19 cellular contexts compared by ENCODE assay signal in genomic region chr20:1818895-1819294, GRCh38.
DNase-seq lines count a peak whose midpoint lies in the region; ATAC-seq, FAIRE-seq and TF ChIP-seq lines count a peak whose summit lies in the region.
"Had no signal": no experiment of that assay in that cellular context is flagged by ENCODE, and none has a peak within 500 bp of the region (broad histone marks: within the 10 kb centered on the region; RNA-seq: fewer than 3 reads in every experiment).

No MANE protein-coding gene starts in this region.

- H4K8ac ChIP-seq in H9 (replicated peaks; ENCODE audit: insufficient read length, low read depth, low read length), result no peak overlapping the region

- ATAC-seq in left lobe of liver (no peak), HG03432 (IDR thresholded peaks at IDR 0.05; ENCODE audit: unreplicated experiment) (no peak)
- ATAC-seq: T-helper 17 cell had no signal

- no peaks in the 10 kb centered on the region for H3K36me3 ChIP-seq in astrocyte (ENCODE audit: insufficient read depth, low read length)
- H3K36me3 ChIP-seq: uterus had no signal

- H2BK5ac ChIP-seq in H9 (ENCODE audit: insufficient read length, low read length), result no peak overlapping the region

- H3K9me3 ChIP-seq in H9 (ENCODE audit: control insufficient read depth, low read depth, low read length) (no peaks in the 10 kb centered on the region), astrocyte (ENCODE audit: insufficient read depth, low read depth, low read length) (no peaks in the 10 kb centered on the region)

- WGBS in H9 (ENCODE audit: extremely low coverage, insufficient read length, low lambda C conversion rate), result no CpG with 5 or more reads among the region's 6 CpGs

- H2BK120ac ChIP-seq in H9 (ENCODE audit: low read depth, low read length, poor library complexity, severe bottlenecking), result no peak overlapping the region

- H2AFZ ChIP-seq in H9 (ENCODE audit: low read length), result no peak overlapping the region
- H2AFZ ChIP-seq in astrocyte (ENCODE audit: low read depth, low read length), result no peak overlapping the region

- H3K79me2 ChIP-seq in H9 (ENCODE audit: insufficient read depth, low read length), result no peaks in the 10 kb centered on the region
- no peaks in the 10 kb centered on the region for H3K79me2 ChIP-seq in astrocyte (ENCODE audit: insufficient read depth, low read length)

- H3K9ac ChIP-seq in H9 (ENCODE audit: extremely low read depth, insufficient read length, low read length) (peak overlapping the region; percentile 23), astrocyte (ENCODE audit: low read length) (no peak overlapping the region)

- peak overlapping the region; percentile 31 for H3K18ac ChIP-seq in H9 (ENCODE audit: insufficient read length, low read depth, low read length)

- H3K23ac ChIP-seq in H9 (ENCODE audit: insufficient read length, low read depth, low read length), result no peak overlapping the region

- H3K9me3 Mint-ChIP-seq in H9 (peaks cover 0 to 3% of the 10 kb centered on the region in 2 experiments; a peak in 1 of 5 replicates), astrocyte (ENCODE audit: unreplicated experiment) (peaks cover 17% of the 10 kb centered on the region)

- no peaks in the 10 kb centered on the region for H3K23me2 ChIP-seq in H9 (ENCODE audit: insufficient read length, low read depth, low read length, poor library complexity, severe bottlenecking)

- H3K36me3 Mint-ChIP-seq in H9 (ENCODE audit: insufficient read depth in 1 of 3, low read depth in 3 of 3) (no peaks in the 10 kb centered on the region; a peak in 2 of 7 replicates), astrocyte (ENCODE audit: low read depth, unreplicated experiment) (peaks cover 8% of the 10 kb centered on the region)

- no peak overlapping the region for H3K14ac ChIP-seq in H9 (ENCODE audit: insufficient read depth, low read length)

- peaks cover 9% of the 10 kb centered on the region; the same call in 1 of the 2 replicates for H3K4me1 ChIP-seq in H9 (ENCODE audit: insufficient read depth, low read length)
- peaks cover 31% of the 10 kb centered on the region for H3K4me1 ChIP-seq in astrocyte (ENCODE audit: insufficient read depth, low read length)

- no peak overlapping the region for H3K27ac ChIP-seq in H9 (ENCODE audit: insufficient read length, low read depth, low read length)
- H3K27ac ChIP-seq in astrocyte (ENCODE audit: low read depth, low read length), result no peak overlapping the region
- peak overlapping the region in 18 of 21 experiments; percentile 8 to 86 (median 64) for H3K27ac ChIP-seq in skin epidermis
- H3K27ac ChIP-seq: uterus had no signal

- H3K27ac Mint-ChIP-seq in H9 (peak overlapping the region; percentile 19 to 91 (median 76); a peak in 4 of 7 replicates), astrocyte (ENCODE audit: unreplicated experiment) (peak overlapping the region; percentile 37)
- H3K27ac Mint-ChIP-seq: activated T-cell treated with anti-CD3 and anti-CD28 coated beads, Interleukin-2, amount 50 U/mL, for 24 hours; T-helper 17 cell had no signal

- H4K91ac ChIP-seq in H9 (ENCODE audit: insufficient read length, low read depth, low read length), result no peak overlapping the region

- FAIRE-seq in astrocyte (lab: Jason Lieb, UNC), result no peak
- FAIRE-seq: frontal cortex had no signal

- no peaks in the 10 kb centered on the region for H3K79me1 ChIP-seq in H9 (ENCODE audit: insufficient read depth, low read depth, low read length, poor library complexity, severe bottlenecking)

- DNase-seq in H9, result no peak
- no peak for DNase-seq in astrocyte (ENCODE audit: low read depth)
- DNase-seq in left lobe of liver (ENCODE audit: low spot score), result peak; percentile 23
- no peak for DNase-seq in SHP77 (lab: John Stamatoyannopoulos, UW)
- no peak for DNase-seq in inferior parietal cortex (ENCODE audit: extremely low spot score)
- no peak for DNase-seq in T1000 (lab: John Stamatoyannopoulos, UW)
- DNase-seq: activated CD4-positive, alpha-beta T cell treated with anti-CD3 and anti-CD28 coated beads for 48 hours; activated T-cell treated with anti-CD3 and anti-CD28 coated beads, Interleukin-2, amount 50 U/mL, for 24 hours; DND-41; KG1; kidney glomerular epithelial cell; NCI-H524 treated with DMSO at 0.1 percent for 48 hours; stimulated activated CD4-positive, alpha-beta T cell treated with anti-CD3 and anti-CD28 coated beads, Interleukin-15, amount 100 ng/mL, for 24 hours; T-helper 17 cell; uterus had no signal

- H3K56ac ChIP-seq in H9 (ENCODE audit: insufficient read length, low read depth, low read length), result no peak overlapping the region

- TF ChIP-seq CTCF in H9 (conservative IDR thresholded peaks at IDR 0.05), result no peak
- TF ChIP-seq CTCF in astrocyte (IDR thresholded peaks at IDR 0.05; ENCODE audit: insufficient read depth, low read depth, low read length), result no peak

- H3K4me3 ChIP-seq in astrocyte (ENCODE audit: insufficient read depth, low read depth, low read length) (no peak overlapping the region), skin epidermis (no peak overlapping the region)
- H3K4me3 ChIP-seq: uterus had no signal

- H4K20me1 ChIP-seq in H9 (ENCODE audit: control insufficient read depth, insufficient read depth, insufficient read length), result no peaks in the 10 kb centered on the region
- no peaks in the 10 kb centered on the region for H4K20me1 ChIP-seq in astrocyte (ENCODE audit: insufficient read depth, low read length)

- H2BK20ac ChIP-seq in H9 (ENCODE audit: low read depth, low read length, poor library complexity, severe bottlenecking), result no peak overlapping the region

- H3K27me3 ChIP-seq in H9 (ENCODE audit: insufficient read depth, low read length) (no peaks in the 10 kb centered on the region; the same call in 1 of the 2 replicates), astrocyte (ENCODE audit: insufficient read depth, low read length) (no peaks in the 10 kb centered on the region)
- H3K27me3 ChIP-seq: uterus had no signal

- no peak overlapping the region for H4K5ac ChIP-seq in H9 (ENCODE audit: insufficient read length, low read depth, low read length)

- H2BK12ac ChIP-seq in H9 (ENCODE audit: insufficient read length, low read depth, low read length), result no peak overlapping the region

- H3K4me3 Mint-ChIP-seq in H9, result peak overlapping the region; percentile 39 to 40; a peak in 4 of 5 replicates
- H3K4me3 Mint-ChIP-seq in astrocyte (ENCODE audit: unreplicated experiment), result no peak overlapping the region
- H3K4me3 Mint-ChIP-seq: activated T-cell treated with anti-CD3 and anti-CD28 coated beads, Interleukin-2, amount 50 U/mL, for 24 hours; neural crest cell had no signal

- H3K4ac ChIP-seq in H9 (ENCODE audit: low read depth, low read length), result no peak overlapping the region

- H2BK15ac ChIP-seq in H9 (ENCODE audit: low read depth, low read length), result no peak overlapping the region

- H3K4me2 ChIP-seq in H9 (ENCODE audit: insufficient read depth, insufficient read length, low read length) (peak overlapping the region; percentile 15), astrocyte (ENCODE audit: low read length) (no peak overlapping the region)

- H3K4me1 Mint-ChIP-seq in H9, result peaks cover 57 to 59% of the 10 kb centered on the region in 2 experiments
- H3K4me1 Mint-ChIP-seq in astrocyte (ENCODE audit: low read depth, unreplicated experiment), result peaks cover 48% of the 10 kb centered on the region

- H3K27me3 Mint-ChIP-seq in H9 (ENCODE audit: low read depth) (peaks cover 23% of the 10 kb centered on the region), astrocyte (ENCODE audit: low read depth, unreplicated experiment) (peaks cover 6% of the 10 kb centered on the region)

- no peak overlapping the region for H2AK5ac ChIP-seq in H9 (ENCODE audit: insufficient read length, low read length)

- H3T11ph ChIP-seq in H9 (ENCODE audit: low read length), result no peak overlapping the region

Comparison
In these comparisons a context has a peak if more than half of its experiments do, and no peak if none do; other contexts are left out.
1. H3K27ac ChIP-seq: peak in skin epidermis (18 of 21); none in H9 (single experiment) and astrocyte (single experiment).